ENCODE assay signal across 17 cellular contexts in genomic region chr5:135342227-135342859, GRCh38. TPM values are rescaled to one million over a fixed set of nuclear protein-coding genes. Genes with fewer than 3 reads are reported as not detected.
A peak's percentile ranks its signal among the peaks of the same experiment; 100 is the strongest.
DNase-seq lines count a peak whose midpoint lies in the region; ATAC-seq, FAIRE-seq and TF ChIP-seq lines count a peak whose summit lies in the region.
"Had no signal": no experiment of that assay in that cellular context is flagged by ENCODE, and none has a peak within 500 bp of the region (broad histone marks: within the 10 kb centered on the region; RNA-seq: fewer than 3 reads in every experiment).

No MANE protein-coding gene starts in this region.

- H3K4me3 ChIP-seq in small intestine (ENCODE audit: low read depth in 1 of 2, low read length in 2 of 2): no peak overlapping the region

- WGBS in small intestine, 3 donors: 82 to 92% (median 83%) methylated on average over 6 of the region's 6 CpGs

- peak overlapping the region; percentile 6 to 17 for H3K27ac ChIP-seq in small intestine (ENCODE audit: low read depth in 1 of 2, low read length in 1 of 2)
- H3K27ac ChIP-seq: C4-2B had no signal

- FAIRE-seq in GM12892 (lab: Jason Lieb, UNC): peak; percentile 71
- no peak for FAIRE-seq in small intestine (lab: Jason Lieb, UNC)
- FAIRE-seq: HepG2 had no signal

- H3K4me1 Mint-ChIP-seq in activated T-cell treated with anti-CD3 and anti-CD28 coated beads, Interleukin-2, amount 50 U/mL, for 24 hours (ENCODE audit: low read depth): no peaks in the 10 kb centered on the region

- peaks cover 11 to 15% of the 10 kb centered on the region in 2 donors for H3K36me3 ChIP-seq in small intestine (ENCODE audit: control insufficient read depth in 2 of 2, insufficient read depth in 2 of 2, low read length in 2 of 2)

- no peaks in the 10 kb centered on the region for H3K9me3 Mint-ChIP-seq in activated T-cell treated with anti-CD3 and anti-CD28 coated beads, Interleukin-2, amount 50 U/mL, for 24 hours

- H3K4me1 ChIP-seq in small intestine (ENCODE audit: control insufficient read depth in 2 of 2, insufficient read depth in 1 of 2, low read depth in 1 of 2, low read length in 1 of 2): peaks cover 3 to 21% of the 10 kb centered on the region in 2 donors

- H3K9me3 ChIP-seq in small intestine (ENCODE audit: control insufficient read depth, low read depth): no peaks in the 10 kb centered on the region

- peaks cover 98% of the 10 kb centered on the region for H3K36me3 Mint-ChIP-seq in activated T-cell treated with anti-CD3 and anti-CD28 coated beads, Interleukin-2, amount 50 U/mL, for 24 hours (ENCODE audit: low read depth)

- ATAC-seq in esophagus mucosa: peak; percentile 31
- ATAC-seq in HG02588 (IDR thresholded peaks at IDR 0.05; ENCODE audit: unreplicated experiment): no peak
- ATAC-seq in HG03196 (IDR thresholded peaks at IDR 0.05; ENCODE audit: unreplicated experiment): no peak
- ATAC-seq in GM19035 (IDR thresholded peaks at IDR 0.05; ENCODE audit: unreplicated experiment): no peak

- H3K4me3 Mint-ChIP-seq in activated T-cell treated with anti-CD3 and anti-CD28 coated beads, Interleukin-2, amount 50 U/mL, for 24 hours: no peak overlapping the region

- no peak for TF ChIP-seq POLR2A in GM12892 (IDR thresholded peaks at IDR 0.05; ENCODE audit: low read depth, low read length)

- peak overlapping the region; percentile 62 for H3K27ac Mint-ChIP-seq in activated T-cell treated with anti-CD3 and anti-CD28 coated beads, Interleukin-2, amount 50 U/mL, for 24 hours

- DNase-seq in activated T-cell treated with anti-CD3 and anti-CD28 coated beads, Interleukin-2, amount 50 U/mL, for 24 hours: no peak
- DNase-seq in activated T-cell treated with anti-CD3 and anti-CD28 coated beads, Interleukin-2, amount 50 U/mL, for 48 hours: no peak
- no peak for DNase-seq in GM12892 (ENCODE audit: insufficient read length)
- no peak for DNase-seq in small intestine
- DNase-seq: GDM1, GOT3, KG1, NCI-H1436 treated with DMSO at 0.1 percent for 48 hours, NCI-H2029 treated with DMSO at 0.1 percent for 48 hours, NCI-H510A, NCI-H774 had no signal

- no peaks in the 10 kb centered on the region for H3K27me3 Mint-ChIP-seq in activated T-cell treated with anti-CD3 and anti-CD28 coated beads, Interleukin-2, amount 50 U/mL, for 24 hours

- H3K27me3 ChIP-seq in small intestine (ENCODE audit: control insufficient read depth in 2 of 2, insufficient read depth in 2 of 2, low read length in 2 of 2): no peaks in the 10 kb centered on the region

RNA-seq across cellular contexts. Expression of gene MACROH2A1, which starts 56.7 kb away (rescaled TPM):
- 133 TPM for polyA plus RNA-seq in GM12892 (2012; ENCODE audit: missing spikeins)
- total RNA-seq in esophagus mucosa: 196 TPM
- 100 to 1,000 TPM; 154 to 223 (median 198) TPM for polyA plus RNA-seq in small intestine
